In genomic region chr6:113854531-113855499, GRCh38 we compare ENCODE assay signal across 8 cellular contexts. TPM values are rescaled to one million over a fixed set of nuclear protein-coding genes. Genes with fewer than 3 reads are reported as not detected.
DNase-seq lines count a peak whose midpoint lies in the region; ATAC-seq, FAIRE-seq and TF ChIP-seq lines count a peak whose summit lies in the region.

No MANE protein-coding gene starts in this region.

- intact Hi-C loops in Panc1 (cut with micrococcal nuclease; ENCODE audit: unreplicated experiment) = loop anchor here (5.0 to 10.0 kb wide), 4 partner anchors 440 to 1673 kb away; no protein-coding TSS in a partner anchor

- peak overlapping the region; percentile 55 for H3K4me3 Mint-ChIP-seq in activated T-cell treated with anti-CD3 and anti-CD28 coated beads, Interleukin-2, amount 50 U/mL, for 4 hours

- ATAC-seq in activated T-cell treated with anti-CD3 and anti-CD28 coated beads, Interleukin-2, amount 50 U/mL, for 4 hours = no peak
- no peak for ATAC-seq in Panc1

- dilution Hi-C loops in keratinocyte (cut with MboI; ENCODE audit: extremely low pct_ligation_motif_present, low sequenced_read_pairs) = no loop called here

- H3K4me1 ChIP-seq in Panc1 (ENCODE audit: control insufficient read depth, insufficient read depth, low read length) = peaks cover 6% of the 10 kb centered on the region; the same call in 1 of the 2 replicates
- H3K4me1 ChIP-seq in keratinocyte (ENCODE audit: control insufficient read depth, extremely low read depth, insufficient read depth, low read length) = peaks cover 11% of the 10 kb centered on the region
- H3K4me1 ChIP-seq in small intestine (ENCODE audit: control insufficient read depth in 2 of 2, insufficient read depth in 1 of 2, low read depth in 1 of 2, low read length in 1 of 2) = no peaks in the 10 kb centered on the region

- POLR2A ChIA-PET in Panc1 (lab: Charles Lee) = interaction anchor here (0.8 kb wide), 1 partner anchor 31 kb away, joined by 3 read pairs; no protein-coding TSS in a partner anchor

- FAIRE-seq in keratinocyte (lab: Jason Lieb, UNC) (no peak), small intestine (lab: Jason Lieb, UNC) (no peak)

- CTCF ChIA-PET in Panc1 (lab: Charles Lee) = interaction anchor here (0.6 to 0.7 kb wide), 5 partner anchors 29 to 360 kb away, joined by 3 to 11 read pairs (median 8); no protein-coding TSS in a partner anchor

- H3K9me1 ChIP-seq in keratinocyte (ENCODE audit: control insufficient read depth, extremely low read depth, insufficient read depth, low read length) = no peaks in the 10 kb centered on the region

- H3K27ac ChIP-seq in Panc1 (ENCODE audit: low read length) = peak overlapping the region; percentile 57; the same call in 1 of the 2 replicates
- H3K27ac ChIP-seq in cingulate gyrus (ENCODE audit: low read depth, low read length) = peak overlapping the region; percentile 94
- H3K27ac ChIP-seq in keratinocyte (ENCODE audit: control insufficient read depth, insufficient read depth, low read length) = peak overlapping the region; percentile 99
- peak overlapping the region; percentile 71 to 92 for H3K27ac ChIP-seq in small intestine (ENCODE audit: low read depth in 1 of 2, low read length in 1 of 2)

- H3K4me2 ChIP-seq in keratinocyte (ENCODE audit: control insufficient read depth, extremely low read depth, insufficient read depth, low read depth, low read length) = peak overlapping the region; percentile 94

- no peaks in the 10 kb centered on the region for H4K20me1 ChIP-seq in keratinocyte (ENCODE audit: control insufficient read depth, extremely low read depth, insufficient read depth, low read length)

- peak overlapping the region; percentile 98 for H3K9ac ChIP-seq in keratinocyte (ENCODE audit: control insufficient read depth, extremely low read depth, insufficient read depth, low read length)

- H3K36me3 ChIP-seq in Panc1 (ENCODE audit: control insufficient read depth, insufficient read depth, low read length) = peaks cover 4% of the 10 kb centered on the region; the same call in 1 of the 2 replicates
- no peaks in the 10 kb centered on the region for H3K36me3 ChIP-seq in keratinocyte (ENCODE audit: control insufficient read depth in 2 of 2, extremely low read depth in 1 of 2, insufficient read depth in 2 of 2, low read length in 2 of 2)
- H3K36me3 ChIP-seq in small intestine (ENCODE audit: control insufficient read depth in 2 of 2, insufficient read depth in 2 of 2, low read length in 2 of 2) = no peaks in the 10 kb centered on the region

- TF ChIP-seq CTCF in Panc1 (IDR thresholded peaks at IDR 0.05) = peak; percentile 43
- no peak for TF ChIP-seq CTCF in keratinocyte (optimal IDR thresholded peaks at IDR 0.05 in 1 of 3, IDR thresholded peaks at IDR 0.05 in 1 of 3, conservative IDR thresholded peaks at IDR 0.05 in 1 of 3; ENCODE audit: extremely low read depth in 1 of 3, insufficient read depth in 2 of 3, low read length in 3 of 3)

- peak overlapping the region; percentile 96 for H2AFZ ChIP-seq in keratinocyte (ENCODE audit: control insufficient read depth, low read length)

- peaks cover 25% of the 10 kb centered on the region for H3K4me1 Mint-ChIP-seq in activated T-cell treated with anti-CD3 and anti-CD28 coated beads, Interleukin-2, amount 50 U/mL, for 4 hours (ENCODE audit: low read depth)

- no TSS peak for BruUV-seq in Panc1 (replicated peaks; lab: Mats Ljungman, UMichigan)

- no peaks in the 10 kb centered on the region for H3K9me3 Mint-ChIP-seq in activated T-cell treated with anti-CD3 and anti-CD28 coated beads, Interleukin-2, amount 50 U/mL, for 4 hours

- H3K79me2 ChIP-seq in keratinocyte (ENCODE audit: control insufficient read depth, insufficient read depth, low read length) = peaks cover 25% of the 10 kb centered on the region

- H3K9me3 ChIP-seq in Panc1 (ENCODE audit: control insufficient read depth, insufficient read depth, low read depth, low read length) (no peaks in the 10 kb centered on the region), keratinocyte (ENCODE audit: control insufficient read depth, low read depth, low read length) (no peaks in the 10 kb centered on the region), small intestine (ENCODE audit: control insufficient read depth, low read depth) (no peaks in the 10 kb centered on the region)

- in situ Hi-C loops in Panc1 (cut with HindIII; ENCODE audit: low pct_unique_long_range_greater_than_20kb, low sequenced_read_pairs) = no loop called here

- H3K27me3 Mint-ChIP-seq in activated T-cell treated with anti-CD3 and anti-CD28 coated beads, Interleukin-2, amount 50 U/mL, for 4 hours (ENCODE audit: low read depth) = peaks cover 47% of the 10 kb centered on the region

- H3K27me3 ChIP-seq in Panc1 (ENCODE audit: control insufficient read depth, insufficient read depth, low read length) (peaks cover 23% of the 10 kb centered on the region), keratinocyte (ENCODE audit: control insufficient read depth, extremely low read depth, insufficient read depth, low read length) (no peaks in the 10 kb centered on the region), small intestine (ENCODE audit: control insufficient read depth in 2 of 2, insufficient read depth in 2 of 2, low read length in 2 of 2) (no peaks in the 10 kb centered on the region)

- 1 to 2% (median 2%) methylated on average over 40 to 56 of the region's 56 CpGs for WGBS in small intestine, 3 donors

- no peak for DNase-seq in activated T-cell treated with anti-CD3 and anti-CD28 coated beads, Interleukin-2, amount 50 U/mL, for 4 hours
- no peak for DNase-seq in activated T-cell treated with anti-CD3 and anti-CD28 coated beads, Interleukin-2, amount 50 U/mL, for 1 hour
- no peak for DNase-seq in Jurkat, Clone E6-1 (ENCODE audit: low read depth, low spot score)
- DNase-seq in Panc1 (ENCODE audit: low read depth, low spot score) (no peak), keratinocyte (ENCODE audit: low read depth, low spot score) (no peak), small intestine (peak; percentile 74)
- no peak for DNase-seq in stimulated activated CD4-positive, alpha-beta T cell treated with anti-CD3 and anti-CD28 coated beads, Interleukin-1b, Interleukin-23, amount 100 ng/mL, for 48 hours

- peak overlapping the region; percentile 11 for H3K4me3 ChIP-seq in Jurkat, Clone E6-1 (ENCODE audit: low read length)
- H3K4me3 ChIP-seq in Panc1 (ENCODE audit: low read depth in 2 of 2, low read length in 2 of 2) (peak overlapping the region; percentile 78 to 86), keratinocyte (ENCODE audit: control insufficient read depth in 2 of 3, extremely low read depth in 1 of 3, insufficient read depth in 2 of 3, low read depth in 1 of 3, low read length in 3 of 3) (peak overlapping the region; percentile 71 to 89 (median 77)), small intestine (ENCODE audit: low read depth in 1 of 2, low read length in 2 of 2) (peak overlapping the region; percentile 10 to 89)

- H3K36me3 Mint-ChIP-seq in activated T-cell treated with anti-CD3 and anti-CD28 coated beads, Interleukin-2, amount 50 U/mL, for 4 hours (ENCODE audit: insufficient read depth) = no peaks in the 10 kb centered on the region

RNA-seq across cellular contexts. Expression of gene MARCKS, which starts 2.3 kb away (rescaled TPM):
- 1 to 10 TPM; 2.6 to 8.4 (median 3.1) TPM for total RNA-seq in activated T-cell treated with anti-CD3 and anti-CD28 coated beads, Interleukin-2, amount 50 U/mL, for 4 hours
- 10.9 TPM for polyA plus RNA-seq in Jurkat, Clone E6-1 (2012; ENCODE audit: insufficient read depth, insufficient read length)
- 35.3 TPM for total RNA-seq in Panc1 (2021; ENCODE audit: unreplicated experiment)
- 30.9 TPM for polyA plus RNA-seq in Panc1 (2012; ENCODE audit: insufficient read length)
- polyA plus RNA-seq in keratinocyte (33.2 to 50.8 TPM (median 38.3 TPM) in 3 replicates), small intestine (10 to 100 TPM; 18.1 to 32.5 (median 20.0) TPM)
- polyA plus RNA-seq in keratinocyte (2011; ENCODE audit: low read depth) = 21.0 TPM
- 20.8 and 38.9 TPM in 2 replicates for polyA plus RNA-seq in keratinocyte (2011; cell fraction: cytosol; rRNA removed)
- 43.9 and 64.9 TPM in 2 replicates for polyA plus RNA-seq in keratinocyte (2011; cell fraction: nucleus; rRNA removed)
- 49.5 and 49.9 TPM in 2 replicates for polyA plus RNA-seq in keratinocyte (2012; ENCODE audit: low replicate concordance)
- 7.1 to 29.0 TPM (median 17.1 TPM) in 3 replicates for polyA minus RNA-seq in keratinocyte
- 64.8 TPM for polyA minus RNA-seq in keratinocyte (2011; cell fraction: cytosol; rRNA and poly(A)+ RNA removed)
- 47.7 and 62.8 TPM in 2 replicates for polyA minus RNA-seq in keratinocyte (2011; cell fraction: nucleus; rRNA and poly(A)+ RNA removed)

Comparison
In these comparisons a context has a peak if more than half of its experiments do, and no peak if none do; other contexts are left out.
1. H3K4me3 ChIP-seq: peak in every context shown above with its lines; median percentile 82 in Panc1; 77 in keratinocyte; 50 in small intestine; 11 in Jurkat, Clone E6-1.